ENCODE assay signal across 2 cellular contexts in genomic region chr1:20410555-20410954, GRCh38.
TF ChIP-seq lines count a peak whose summit lies in the region.

No MANE protein-coding gene starts in this region.

TF ChIP-seq in IMR-90, 13 proteins besides CTCF, POLR2A, EP300 and RAD21:
- no peak for TF ChIP-seq RCOR1 (IDR thresholded peaks at IDR 0.05; ENCODE audit: insufficient replicate concordance, low read length)
- TF ChIP-seq MAZ (IDR thresholded peaks at IDR 0.05; ENCODE audit: borderline replicate concordance, low read depth, low read length): no peak
- no peak for TF ChIP-seq USF2 (IDR thresholded peaks at IDR 0.05; ENCODE audit: low read depth, low read length)
- TF ChIP-seq NFE2L2 (IDR thresholded peaks at IDR 0.05; ENCODE audit: low read depth, low read length): no peak
- no peak for TF ChIP-seq MXI1 (IDR thresholded peaks at IDR 0.05; ENCODE audit: borderline replicate concordance, low read depth, low read length)
- TF ChIP-seq RFX5 (IDR thresholded peaks at IDR 0.05; ENCODE audit: low read depth, low read length): 0 out of 2 replicates have a peak, but pooled peaks have one; percentile 6
TF ChIP-seq in IMR-90: peak in this region for 1.

TF ChIP-seq in K562, 482 proteins besides CTCF, POLR2A, EP300 and RAD21:
- peak; percentile 91 for TF ChIP-seq RFX1 (IDR thresholded peaks at IDR 0.05)
- TF ChIP-seq IRF1 (CRISPR knock-in tag; IDR thresholded peaks at IDR 0.05; ENCODE audit: borderline replicate concordance): no peak
- TF ChIP-seq CREB3 (tag; conservative IDR thresholded peaks at IDR 0.05; ENCODE audit: low read depth): no peak
- TF ChIP-seq RNF219 (CRISPR knock-in tag; IDR thresholded peaks at IDR 0.05): no peak
- TF ChIP-seq TAL1 (IDR thresholded peaks at IDR 0.05): no peak
- TF ChIP-seq POLR2AphosphoS5 (IDR thresholded peaks at IDR 0.05; ENCODE audit: control insufficient read depth, insufficient read depth, low read depth, low read length): no peak
- 0 out of 2 replicates have a peak, but pooled peaks have one; percentile 51 for TF ChIP-seq BMI1 (IDR thresholded peaks at IDR 0.05; ENCODE audit: low read length)
- no peak for TF ChIP-seq GTF2B (IDR thresholded peaks at IDR 0.05; ENCODE audit: extremely low read depth, insufficient read length)
- no peak for TF ChIP-seq WHSC1 (IDR thresholded peaks at IDR 0.05; ENCODE audit: low read length)
- TF ChIP-seq CSDE1 (IDR thresholded peaks at IDR 0.05): peak in 1 of 2 experiments; percentile 32; a peak in 1 of 4 replicates
- peak; percentile 62; the same call in 1 of the 2 replicates for TF ChIP-seq MXI1 (IDR thresholded peaks at IDR 0.05; ENCODE audit: low read depth, low read length)
- TF ChIP-seq ZBTB8A (IDR thresholded peaks at IDR 0.05; ENCODE audit: partially characterized antibody): no peak
- no peak for TF ChIP-seq U2AF2 (optimal IDR thresholded peaks at IDR 0.05; ENCODE audit: low read depth, low read length)
- TF ChIP-seq KAT8 (IDR thresholded peaks at IDR 0.05; ENCODE audit: low read depth): no peak
- TF ChIP-seq CCAR2 (IDR thresholded peaks at IDR 0.05; ENCODE audit: low read depth, low read length): no peak
- no peak for TF ChIP-seq CAMTA2 (CRISPR knock-in tag; conservative IDR thresholded peaks at IDR 0.05)
TF ChIP-seq in K562: peak in this region for 4.
